Comparison of ENCODE assay signal across 16 cellular contexts in genomic region chr2:3940661-3941060, GRCh38.
DNase-seq lines count a peak whose midpoint lies in the region; ATAC-seq lines count a peak whose summit lies in the region.
"Had no signal": no experiment of that assay in that cellular context is flagged by ENCODE, and none has a peak within 500 bp of the region (broad histone marks: within the 10 kb centered on the region; RNA-seq: fewer than 3 reads in every experiment).

No MANE protein-coding gene starts in this region.

- peak overlapping the region; percentile 87 for H2AK5ac ChIP-seq in neuronal stem cell (ENCODE audit: low read depth, low read length)

- no peak for ATAC-seq in GM19023 (IDR thresholded peaks at IDR 0.05; ENCODE audit: unreplicated experiment)

- peaks cover 8% of the 10 kb centered on the region; the same call in 1 of the 2 replicates for H3K4me1 ChIP-seq in BLaER1
- H3K4me1 ChIP-seq in neuronal stem cell (ENCODE audit: control insufficient read depth in 2 of 2, insufficient read depth in 1 of 2, low read depth in 1 of 2, low read length in 2 of 2) = peaks cover 0 to 7% of the 10 kb centered on the region in 2 donors

- no peak overlapping the region for H3K4me3 Mint-ChIP-seq in activated T-helper 1 cell treated with anti-CD3 and anti-CD28 coated beads, Interleukin-12 subunit alpha, Interleukin-12 subunit beta, Interleukin-2, Interleukin-4 antibody, amounts not matched to agents 30 ng/mL and 10 ng/mL and 1 ng/mL, durations not matched to agents 14 hours and 24 hours and 36 hours
- H3K4me3 Mint-ChIP-seq: CD4-positive, alpha-beta T cell had no signal

- no peak overlapping the region for H4K8ac ChIP-seq in neuronal stem cell (ENCODE audit: low read depth, low read length)

- peak; percentile 79 to 95 for DNase-seq in NCI-H524 (lab: John Stamatoyannopoulos, UW)
- DNase-seq in ecto neural progenitor cell (ENCODE audit: low spot score) = peak; percentile 71
- DNase-seq in neuronal stem cell (ENCODE audit: low spot score) = no peak
- DNase-seq in RPMI8226 = no peak
- no peak for DNase-seq in activated T-helper 1 cell treated with anti-CD3 and anti-CD28 coated beads, Interleukin-12 subunit alpha, Interleukin-12 subunit beta, Interleukin-2, Interleukin-4 antibody, amounts not matched to agents 30 ng/mL and 10 ng/mL and 1 ng/mL, durations not matched to agents 14 hours and 24 hours and 36 hours (ENCODE audit: low spot score)
- DNase-seq: 8988T; AML-193; C1 segment of cervical spinal cord; Calu3; CD4-positive, alpha-beta T cell; DMS153; DMS79 treated with DMSO at 0.1 percent for 48 hours; EL had no signal

- H2BK15ac ChIP-seq in neuronal stem cell (ENCODE audit: low read length) = peak overlapping the region; percentile 74

- no peaks in the 10 kb centered on the region for H3K36me3 Mint-ChIP-seq in activated T-helper 1 cell treated with anti-CD3 and anti-CD28 coated beads, Interleukin-12 subunit alpha, Interleukin-12 subunit beta, Interleukin-2, Interleukin-4 antibody, amounts not matched to agents 30 ng/mL and 10 ng/mL and 1 ng/mL, durations not matched to agents 14 hours and 24 hours and 36 hours (ENCODE audit: low read depth)

- H3K9ac ChIP-seq in BLaER1 (no peak overlapping the region), neuronal stem cell (ENCODE audit: low read depth, low read length, poor library complexity) (no peak overlapping the region)

- no CpG with 5 or more reads among the region's 7 CpGs for WGBS in neuronal stem cell (ENCODE audit: extremely low coverage in 2 of 2, insufficient read length in 2 of 2, insufficient replicate concordance in 1 of 2), 2 donors

- H3K4me3 ChIP-seq in BLaER1 (no peak overlapping the region), neuronal stem cell (ENCODE audit: low read length in 2 of 2) (no peak overlapping the region)

- H3K27me3 Mint-ChIP-seq in activated T-helper 1 cell treated with anti-CD3 and anti-CD28 coated beads, Interleukin-12 subunit alpha, Interleukin-12 subunit beta, Interleukin-2, Interleukin-4 antibody, amounts not matched to agents 30 ng/mL and 10 ng/mL and 1 ng/mL, durations not matched to agents 14 hours and 24 hours and 36 hours (ENCODE audit: insufficient read depth) = no peaks in the 10 kb centered on the region

- H3K27ac Mint-ChIP-seq in activated T-helper 1 cell treated with anti-CD3 and anti-CD28 coated beads, Interleukin-12 subunit alpha, Interleukin-12 subunit beta, Interleukin-2, Interleukin-4 antibody, amounts not matched to agents 30 ng/mL and 10 ng/mL and 1 ng/mL, durations not matched to agents 14 hours and 24 hours and 36 hours = no peak overlapping the region
- H3K27ac Mint-ChIP-seq: CD4-positive, alpha-beta T cell had no signal

- no peaks in the 10 kb centered on the region for H3K9me3 ChIP-seq in BLaER1
- no peaks in the 10 kb centered on the region for H3K9me3 ChIP-seq in neuronal stem cell (replicated peaks in 1 of 2; ENCODE audit: control insufficient read depth in 2 of 2, insufficient read depth in 1 of 2, low read depth in 1 of 2, low read length in 2 of 2)

- intact Hi-C loops in activated T-helper 1 cell treated with anti-CD3 and anti-CD28 coated beads, Interleukin-12 subunit alpha, Interleukin-12 subunit beta, Interleukin-2, Interleukin-4 antibody, amounts not matched to agents 30 ng/mL and 10 ng/mL and 1 ng/mL, durations not matched to agents 14 hours and 24 hours and 36 hours (cut with micrococcal nuclease) = no loop called here

- H3K4ac ChIP-seq in neuronal stem cell (ENCODE audit: low read length) = no peak overlapping the region

- no peaks in the 10 kb centered on the region for H3K79me1 ChIP-seq in neuronal stem cell (ENCODE audit: low read depth, low read length)

- no peak overlapping the region for H3K27ac ChIP-seq in BLaER1
- no peak overlapping the region for H3K27ac ChIP-seq in neuronal stem cell (replicated peaks; ENCODE audit: low read length)
- H3K27ac ChIP-seq: HL-60 had no signal

- H2BK5ac ChIP-seq in neuronal stem cell (ENCODE audit: low read length) = no peak overlapping the region

- no peaks in the 10 kb centered on the region for H3K4me1 Mint-ChIP-seq in activated T-helper 1 cell treated with anti-CD3 and anti-CD28 coated beads, Interleukin-12 subunit alpha, Interleukin-12 subunit beta, Interleukin-2, Interleukin-4 antibody, amounts not matched to agents 30 ng/mL and 10 ng/mL and 1 ng/mL, durations not matched to agents 14 hours and 24 hours and 36 hours (ENCODE audit: low read depth)

- peaks cover 6% of the 10 kb centered on the region for H3K9me3 Mint-ChIP-seq in activated T-helper 1 cell treated with anti-CD3 and anti-CD28 coated beads, Interleukin-12 subunit alpha, Interleukin-12 subunit beta, Interleukin-2, Interleukin-4 antibody, amounts not matched to agents 30 ng/mL and 10 ng/mL and 1 ng/mL, durations not matched to agents 14 hours and 24 hours and 36 hours

- H3K36me3 ChIP-seq in BLaER1 = no peaks in the 10 kb centered on the region
- no peaks in the 10 kb centered on the region for H3K36me3 ChIP-seq in neuronal stem cell (replicated peaks in 1 of 2; ENCODE audit: control insufficient read depth in 2 of 2, insufficient read depth in 2 of 2, low read length in 2 of 2)

- no peak overlapping the region for H3K14ac ChIP-seq in neuronal stem cell (ENCODE audit: low read length)

- H2BK12ac ChIP-seq in neuronal stem cell (ENCODE audit: low read length) = no peak overlapping the region

- no peak overlapping the region for H2AFZ ChIP-seq in neuronal stem cell (ENCODE audit: low read length)

- H3K18ac ChIP-seq in neuronal stem cell (ENCODE audit: low read length) = peak overlapping the region; percentile 94

- peak overlapping the region; percentile 43 for H3K4me2 ChIP-seq in BLaER1
- no peak overlapping the region for H3K4me2 ChIP-seq in neuronal stem cell (ENCODE audit: insufficient read depth, low read length, poor library complexity, severe bottlenecking)

- no peaks in the 10 kb centered on the region for H4K20me1 ChIP-seq in BLaER1

- no peak overlapping the region for H4K91ac ChIP-seq in neuronal stem cell (ENCODE audit: low read depth, low read length, poor library complexity)

- H3K23ac ChIP-seq in neuronal stem cell (ENCODE audit: low read depth, low read length, poor library complexity) = no peak overlapping the region

- peak overlapping the region; percentile 39 for H2BK120ac ChIP-seq in neuronal stem cell (ENCODE audit: low read depth, low read length)

- H3K27me3 ChIP-seq in BLaER1 (no peaks in the 10 kb centered on the region), neuronal stem cell (ENCODE audit: control insufficient read depth in 3 of 3, insufficient read depth in 3 of 3, low read depth in 1 of 3, low read length in 3 of 3) (no peaks in the 10 kb centered on the region)

Comparison
In these comparisons a context has a peak if more than half of its experiments do, and no peak if none do; other contexts are left out.
1. DNase-seq: peak in NCI-H524 (2 of 2) and ecto neural progenitor cell (single experiment); none in neuronal stem cell (single experiment), RPMI8226 (single experiment) and activated T-helper 1 cell treated with anti-CD3 and anti-CD28 coated beads, Interleukin-12 subunit alpha, Interleukin-12 subunit beta, Interleukin-2, Interleukin-4 antibody, amounts not matched to agents 30 ng/mL and 10 ng/mL and 1 ng/mL, durations not matched to agents 14 hours and 24 hours and 36 hours (single experiment).